Comparison of ENCODE assay signal across 16 cellular contexts in genomic region chr4:66574145-66574978, GRCh38.
DNase-seq lines count a peak whose midpoint lies in the region; ATAC-seq and TF ChIP-seq lines count a peak whose summit lies in the region.
"Had no signal": no experiment of that assay in that cellular context is flagged by ENCODE, and none has a peak within 500 bp of the region (broad histone marks: within the 10 kb centered on the region; RNA-seq: fewer than 3 reads in every experiment).

No MANE protein-coding gene starts in this region.

- H3K9me3 ChIP-seq in PC-3 (ENCODE audit: low read length) (no peaks in the 10 kb centered on the region), neural progenitor cell (ENCODE audit: low read depth) (no peaks in the 10 kb centered on the region)
- H3K9me3 ChIP-seq: gastrocnemius medialis had no signal

- no peaks in the 10 kb centered on the region for H3K4me1 Mint-ChIP-seq in neural progenitor cell
- no peaks in the 10 kb centered on the region for H3K4me1 Mint-ChIP-seq in T-cell
- H3K4me1 Mint-ChIP-seq: activated CD8-positive, alpha-beta memory T cell treated with anti-CD3 and anti-CD28 coated beads, Interleukin-2, amount 10 ng/mL, durations not matched to agents 7 days and 5 days; activated naive CD4-positive, alpha-beta T cell treated with anti-CD3 and anti-CD28 coated beads, Interleukin-2, amount 10 ng/mL, durations not matched to agents 7 days and 5 days; CD4-positive, alpha-beta memory T cell; naive B cell had no signal

- H3K9me2 ChIP-seq in PC-3 (replicated peaks; ENCODE audit: low read length), result no peaks in the 10 kb centered on the region

- H3K27me3 ChIP-seq in PC-3 (ENCODE audit: low read length), result no peaks in the 10 kb centered on the region
- no peaks in the 10 kb centered on the region for H3K27me3 ChIP-seq in neural progenitor cell
- H3K27me3 ChIP-seq: gastrocnemius medialis had no signal

- DNase-seq in DMS 273 treated with DMSO at 0.1 percent for 48 hours (lab: John Stamatoyannopoulos, UW) (peak; percentile 2), PC-3 (peak; percentile 83), choroid plexus epithelial cell (ENCODE audit: low read depth) (peak; percentile 71), neural progenitor cell (ENCODE audit: low spot score) (no peak), cardiac septum (ENCODE audit: low spot score) (no peak), T-cell (no peak), occipital lobe (lab: John Stamatoyannopoulos, UW) (no peak), erythroblast (lab: John Stamatoyannopoulos, UW) (no peak)
- DNase-seq: activated CD8-positive, alpha-beta memory T cell treated with anti-CD3 and anti-CD28 coated beads, Interleukin-2, amount 10 ng/mL, durations not matched to agents 7 days and 5 days; activated naive CD4-positive, alpha-beta T cell treated with anti-CD3 and anti-CD28 coated beads, Interleukin-2, amount 10 ng/mL, durations not matched to agents 7 days and 5 days; CD4-positive, alpha-beta memory T cell; gastrocnemius medialis; naive B cell; NCI-H1436; NCI-H526; SHP77 had no signal

- POLR2A ChIA-PET in PC-3 (lab: Charles Lee; ENCODE audit: unreplicated experiment), result interaction anchor here (0.6 kb wide), 3 partner anchors 45 to 333 kb away, joined by 3 to 5 read pairs (median 3); no protein-coding TSS in a partner anchor
- POLR2A ChIA-PET in T-cell (lab: Charles Lee), result no interaction called here

- peak overlapping the region; percentile 93 for H3K27ac ChIP-seq in PC-3 (ENCODE audit: low read length)
- H3K27ac ChIP-seq in neural progenitor cell, result no peak overlapping the region
- H3K27ac ChIP-seq: gastrocnemius medialis had no signal

- H3K4me3 ChIP-seq in PC-3 (ENCODE audit: low read length) (peak overlapping the region; percentile 60), choroid plexus epithelial cell (ENCODE audit: low read depth, low read length) (no peak overlapping the region), neural progenitor cell (no peak overlapping the region)
- H3K4me3 ChIP-seq: gastrocnemius medialis had no signal

- H3K79me2 ChIP-seq in PC-3 (ENCODE audit: low read length), result no peaks in the 10 kb centered on the region
- H3K79me2 ChIP-seq in neural progenitor cell (ENCODE audit: low read depth), result no peaks in the 10 kb centered on the region

- H3K9ac ChIP-seq in PC-3 (ENCODE audit: low read length), result peak overlapping the region; percentile 69
- no peak overlapping the region for H3K9ac ChIP-seq in neural progenitor cell

- no peaks in the 10 kb centered on the region for H3K36me3 Mint-ChIP-seq in neural progenitor cell
- H3K36me3 Mint-ChIP-seq in T-cell, result no peaks in the 10 kb centered on the region
- H3K36me3 Mint-ChIP-seq: activated CD8-positive, alpha-beta memory T cell treated with anti-CD3 and anti-CD28 coated beads, Interleukin-2, amount 10 ng/mL, durations not matched to agents 7 days and 5 days; activated naive CD4-positive, alpha-beta T cell treated with anti-CD3 and anti-CD28 coated beads, Interleukin-2, amount 10 ng/mL, durations not matched to agents 7 days and 5 days; CD4-positive, alpha-beta memory T cell; naive B cell had no signal

- H4K20me1 ChIP-seq in PC-3 (ENCODE audit: low read length) (no peaks in the 10 kb centered on the region), neural progenitor cell (ENCODE audit: low read depth) (no peaks in the 10 kb centered on the region)

- peaks cover 4% of the 10 kb centered on the region for H3F3A ChIP-seq in PC-3 (ENCODE audit: low read length, unreplicated experiment)
- no peaks in the 10 kb centered on the region for H3F3A ChIP-seq in neural progenitor cell (ENCODE audit: low read depth)

- H3K27ac Mint-ChIP-seq in neural progenitor cell, result no peak overlapping the region
- H3K27ac Mint-ChIP-seq in T-cell, result no peak overlapping the region
- H3K27ac Mint-ChIP-seq: activated CD8-positive, alpha-beta memory T cell treated with anti-CD3 and anti-CD28 coated beads, Interleukin-2, amount 10 ng/mL, durations not matched to agents 7 days and 5 days; activated naive CD4-positive, alpha-beta T cell treated with anti-CD3 and anti-CD28 coated beads, Interleukin-2, amount 10 ng/mL, durations not matched to agents 7 days and 5 days; CD4-positive, alpha-beta memory T cell; naive B cell had no signal

- H3K4me3 Mint-ChIP-seq in neural progenitor cell, result no peak overlapping the region
- no peak overlapping the region for H3K4me3 Mint-ChIP-seq in T-cell
- H3K4me3 Mint-ChIP-seq: activated CD8-positive, alpha-beta memory T cell treated with anti-CD3 and anti-CD28 coated beads, Interleukin-2, amount 10 ng/mL, durations not matched to agents 7 days and 5 days; activated naive CD4-positive, alpha-beta T cell treated with anti-CD3 and anti-CD28 coated beads, Interleukin-2, amount 10 ng/mL, durations not matched to agents 7 days and 5 days; CD4-positive, alpha-beta memory T cell; naive B cell had no signal

- H2AFZ ChIP-seq in PC-3 (ENCODE audit: low read length) (no peak overlapping the region; the same call in none of the 2 replicates), neural progenitor cell (replicated peaks) (peak overlapping the region; percentile 9)

- TF ChIP-seq POLR2A in erythroblast (IDR thresholded peaks at IDR 0.05; ENCODE audit: low read length), result no peak

- intact Hi-C loops in PC-3 (cut with micrococcal nuclease), result loop anchor here (2.0 to 10.0 kb wide), 3 partner anchors 114 to 1070 kb away; no protein-coding TSS in a partner anchor
- intact Hi-C loops in cardiac septum (cut with DNase I), result no loop called here

- ATAC-seq in PC-3, result peak; percentile 54
- no peak for ATAC-seq in T-cell (replicated peaks in 1 of 4)
- ATAC-seq: activated CD8-positive, alpha-beta memory T cell treated with anti-CD3 and anti-CD28 coated beads, Interleukin-2, amount 10 ng/mL, durations not matched to agents 7 days and 5 days; gastrocnemius medialis had no signal

- H3K36me3 ChIP-seq in PC-3 (ENCODE audit: low read depth, low read length), result no peaks in the 10 kb centered on the region
- H3K36me3 ChIP-seq in neural progenitor cell, result no peaks in the 10 kb centered on the region
- H3K36me3 ChIP-seq: gastrocnemius medialis had no signal

- CTCF ChIA-PET in PC-3 (lab: Charles Lee), result interaction anchor here (0.5 to 0.6 kb wide), 2 partner anchors 464 to 1956 kb away, joined by 4 read pairs; no protein-coding TSS in a partner anchor
- CTCF ChIA-PET in T-cell (lab: Charles Lee), result no interaction called here

- peak overlapping the region; percentile 87 for H3K4me2 ChIP-seq in PC-3 (ENCODE audit: low read length)
- H3K4me2 ChIP-seq in neural progenitor cell, result no peak overlapping the region

- peaks cover 51% of the 10 kb centered on the region for H3K4me1 ChIP-seq in PC-3 (ENCODE audit: insufficient read depth, low read length)
- H3K4me1 ChIP-seq in neural progenitor cell, result no peaks in the 10 kb centered on the region
- H3K4me1 ChIP-seq: gastrocnemius medialis had no signal

- H3K27me3 Mint-ChIP-seq in neural progenitor cell (ENCODE audit: insufficient read depth, low read depth) (no peaks in the 10 kb centered on the region), T-cell (no peaks in the 10 kb centered on the region)
- H3K27me3 Mint-ChIP-seq: activated CD8-positive, alpha-beta memory T cell treated with anti-CD3 and anti-CD28 coated beads, Interleukin-2, amount 10 ng/mL, durations not matched to agents 7 days and 5 days; activated naive CD4-positive, alpha-beta T cell treated with anti-CD3 and anti-CD28 coated beads, Interleukin-2, amount 10 ng/mL, durations not matched to agents 7 days and 5 days; CD4-positive, alpha-beta memory T cell; naive B cell had no signal

- BruUV-seq in PC-3 (replicated peaks; lab: Mats Ljungman, UMichigan), result no TSS peak

- TF ChIP-seq CTCF in PC-3 (conservative IDR thresholded peaks at IDR 0.05; ENCODE audit: low read depth, low read length) (no peak), choroid plexus epithelial cell (conservative IDR thresholded peaks at IDR 0.05; ENCODE audit: low read depth, low read length) (no peak), neural progenitor cell (IDR thresholded peaks at IDR 0.05) (peak; percentile 12)

- H3K9me3 Mint-ChIP-seq in neural progenitor cell (no peaks in the 10 kb centered on the region), T-cell (peaks cover 0 to 5% (median 2%) of the 10 kb centered on the region in 3 donors)
- H3K9me3 Mint-ChIP-seq: activated naive CD4-positive, alpha-beta T cell treated with anti-CD3 and anti-CD28 coated beads, Interleukin-2, amount 10 ng/mL, durations not matched to agents 7 days and 5 days; naive B cell had no signal

Comparison
In these comparisons a context has a peak if more than half of its experiments do, and no peak if none do; other contexts are left out.
1. DNase-seq: peak in DMS 273 treated with DMSO at 0.1 percent for 48 hours (single experiment), PC-3 (single experiment) and choroid plexus epithelial cell (single experiment); none in neural progenitor cell (single experiment), cardiac septum (single experiment), T-cell (0 of 34), occipital lobe (single experiment) and erythroblast (0 of 2).